Comparison of ENCODE assay signal across 24 cellular contexts in genomic region chr19:1563251-1563650, GRCh38. TPM values are rescaled to one million over a fixed set of nuclear protein-coding genes. Genes with fewer than 3 reads are reported as not detected.
"Had no signal": no experiment of that assay in that cellular context is flagged by ENCODE, and none has a peak within 500 bp of the region (broad histone marks: within the 10 kb centered on the region; RNA-seq: fewer than 3 reads in every experiment).

No MANE protein-coding gene starts in this region.

- H3K9me3 ChIP-seq: body of pancreas, left lung, right lobe of liver, tibial artery had no signal

- H3K27ac Mint-ChIP-seq: activated CD4-positive, alpha-beta memory T cell treated with anti-CD3 and anti-CD28 coated beads for 36 hours; activated naive CD4-positive, alpha-beta T cell treated with anti-CD3 and anti-CD28 coated beads for 36 hours; natural killer cell treated with Interleukin-12 subunit alpha and Interleukin-12 subunit beta and Interleukin-15 and Interleukin-18, amount 100 ng/mL, for 72 hours; stimulated activated naive CD8-positive, alpha-beta T cell treated with anti-CD3 and anti-CD28 coated beads, Interleukin-15, Interleukin-2, amounts not matched to agents 100 ng/mL and 50 ng/mL, for 24 hours had no signal

- H3K4me3 Mint-ChIP-seq: activated CD4-positive, alpha-beta memory T cell treated with anti-CD3 and anti-CD28 coated beads for 36 hours; activated naive CD4-positive, alpha-beta T cell treated with anti-CD3 and anti-CD28 coated beads for 36 hours; natural killer cell treated with Interleukin-12 subunit alpha and Interleukin-12 subunit beta and Interleukin-15 and Interleukin-18, amount 100 ng/mL, for 72 hours; stimulated activated naive CD8-positive, alpha-beta T cell treated with anti-CD3 and anti-CD28 coated beads, Interleukin-15, Interleukin-2, amounts not matched to agents 100 ng/mL and 50 ng/mL, for 24 hours had no signal

- H3K36me3 ChIP-seq: left lung, right lobe of liver, tibial artery had no signal

- H3K27ac ChIP-seq: body of pancreas, hepatocyte, left lung, right lobe of liver, skin epidermis, tibial artery had no signal

- H3K27me3 Mint-ChIP-seq: activated CD4-positive, alpha-beta memory T cell treated with anti-CD3 and anti-CD28 coated beads for 36 hours; natural killer cell treated with Interleukin-12 subunit alpha and Interleukin-12 subunit beta and Interleukin-15 and Interleukin-18, amount 100 ng/mL, for 72 hours; stimulated activated naive CD8-positive, alpha-beta T cell treated with anti-CD3 and anti-CD28 coated beads, Interleukin-15, Interleukin-2, amounts not matched to agents 100 ng/mL and 50 ng/mL, for 24 hours had no signal

- H3K4me1 ChIP-seq: right lobe of liver had no signal

- DNase-seq: activated CD4-positive, alpha-beta memory T cell treated with anti-CD3 and anti-CD28 coated beads for 36 hours; activated CD4-positive, alpha-beta T cell treated with anti-CD3 and anti-CD28 coated beads for 4 hours; activated CD4-positive, CD25-positive, alpha-beta regulatory T cell; activated effector memory CD4-positive, alpha-beta T cell treated with Interleukin-2 at 50 U/mL for 16 hours; activated naive CD4-positive, alpha-beta T cell treated with anti-CD3 and anti-CD28 coated beads for 36 hours; activated T-cell treated with anti-CD3 and anti-CD28 coated beads, Interleukin-2, amount 50 U/mL, for 48 hours; amygdala; body of pancreas; caudate nucleus; effector memory CD4-positive, alpha-beta T cell; foreskin melanocyte; kidney glomerular epithelial cell; left lung; occipital lobe; right lobe of liver; stimulated activated CD4-positive, alpha-beta T cell treated with anti-CD3 and anti-CD28 coated beads, Interleukin-1b, Interleukin-23, amount 100 ng/mL, for 48 hours; T-helper 1 cell; T-helper 9 cell; tibial artery had no signal

- H3K36me3 Mint-ChIP-seq: activated CD4-positive, alpha-beta memory T cell treated with anti-CD3 and anti-CD28 coated beads for 36 hours; natural killer cell treated with Interleukin-12 subunit alpha and Interleukin-12 subunit beta and Interleukin-15 and Interleukin-18, amount 100 ng/mL, for 72 hours had no signal

- H3K4me3 ChIP-seq: body of pancreas, hepatocyte, left lung, right lobe of liver, skin epidermis, tibial artery had no signal

- H3K27me3 ChIP-seq: body of pancreas, hepatocyte, right lobe of liver, tibial artery had no signal

- H3K9me3 Mint-ChIP-seq: activated CD4-positive, alpha-beta memory T cell treated with anti-CD3 and anti-CD28 coated beads for 36 hours; activated naive CD4-positive, alpha-beta T cell treated with anti-CD3 and anti-CD28 coated beads for 36 hours; natural killer cell treated with Interleukin-12 subunit alpha and Interleukin-12 subunit beta and Interleukin-15 and Interleukin-18, amount 100 ng/mL, for 72 hours; stimulated activated naive CD8-positive, alpha-beta T cell treated with anti-CD3 and anti-CD28 coated beads, Interleukin-15, Interleukin-2, amounts not matched to agents 100 ng/mL and 50 ng/mL, for 24 hours had no signal

RNA-seq across cellular contexts. Expression of gene PLK5, which starts 39.4 kb away (rescaled TPM):
- polyA plus RNA-seq: endothelial cell of umbilical vein had no signal
